ENCODE assay signal across 8 cellular contexts in genomic region chr1:248622491-248623106, GRCh38. TPM values are rescaled to one million over a fixed set of nuclear protein-coding genes. Genes with fewer than 3 reads are reported as not detected.
DNase-seq lines count a peak whose midpoint lies in the region; ATAC-seq, FAIRE-seq and TF ChIP-seq lines count a peak whose summit lies in the region.

No MANE protein-coding gene starts in this region.

- in situ Hi-C loops in astrocyte of the cerebellum (cut with HindIII; ENCODE audit: low sequenced_read_pairs): no loop called here

- H3K27me3 Mint-ChIP-seq in memory B cell: no peaks in the 10 kb centered on the region

- H3K9me3 Mint-ChIP-seq in memory B cell: no peaks in the 10 kb centered on the region

- no peaks in the 10 kb centered on the region for H3K36me3 Mint-ChIP-seq in memory B cell

- ATAC-seq in HG02763 (IDR thresholded peaks at IDR 0.05; ENCODE audit: unreplicated experiment): peak; percentile 94
- ATAC-seq in memory B cell (ENCODE audit: low read depth): peak; percentile 88

- FAIRE-seq in GM12892 (lab: Jason Lieb, UNC): no peak

- no peak for TF ChIP-seq POLR2A in GM12892 (IDR thresholded peaks at IDR 0.05; ENCODE audit: low read depth, low read length)

- H3K4me3 ChIP-seq in GM12875 (ENCODE audit: low read depth, low read length) (no peak overlapping the region), astrocyte of the cerebellum (ENCODE audit: low read depth, low read length) (no peak overlapping the region)

- peak overlapping the region; percentile 83 for H3K27ac Mint-ChIP-seq in memory B cell

- TF ChIP-seq CTCF in GM12875 (IDR thresholded peaks at IDR 0.05; ENCODE audit: borderline replicate concordance, insufficient read depth, low read depth, low read length): peak; percentile 40; the same call in 1 of the 2 replicates
- TF ChIP-seq CTCF in astrocyte of the cerebellum (IDR thresholded peaks at IDR 0.05; ENCODE audit: low read depth, low read length, missing control alignments): peak; percentile 23

- H3K4me1 Mint-ChIP-seq in memory B cell: peaks cover 11% of the 10 kb centered on the region

- DNase-seq in AG20443 (ENCODE audit: low spot score): peak; percentile 50
- peak; percentile 47 for DNase-seq in NCI-H1436 treated with DMSO at 0.1 percent for 48 hours (lab: John Stamatoyannopoulos, UW)
- DNase-seq in astrocyte of the cerebellum (ENCODE audit: low read depth): no peak
- peak; percentile 25 to 46 for DNase-seq in memory B cell (ENCODE audit: low spot score in 2 of 2)
- no peak for DNase-seq in GM12892 (ENCODE audit: insufficient read length)
- DNase-seq in D341Med (ENCODE audit: low spot score): no peak

- H3K4me3 Mint-ChIP-seq in memory B cell: peak overlapping the region; percentile 52

RNA-seq across cellular contexts. Expression of gene OR2T11, which starts 12.3 kb away (rescaled TPM):
- polyA plus RNA-seq in GM12892 (2012; ENCODE audit: missing spikeins): 0.19 TPM

RNA-seq across cellular contexts. Expression of gene OR2T35, which starts 22.5 kb away (rescaled TPM):
- 0.23 TPM for polyA plus RNA-seq in GM12892 (2012; ENCODE audit: missing spikeins)

RNA-seq across cellular contexts. Expression of gene OR2T10, which starts 25.1 kb away (rescaled TPM):
- polyA plus RNA-seq in GM12892 (2012; ENCODE audit: missing spikeins): 0.23 TPM

RNA-seq across cellular contexts. Expression of gene OR2T27, which starts 32.7 kb away (rescaled TPM):
- not detected for polyA plus RNA-seq in GM12892 (2012; ENCODE audit: missing spikeins)

RNA-seq across cellular contexts. Expression of gene OR2T34, which starts 48.0 kb away (rescaled TPM):
- polyA plus RNA-seq in GM12892 (2012; ENCODE audit: missing spikeins): not detected

Comparison
In these comparisons a context has a peak if more than half of its experiments do, and no peak if none do; other contexts are left out.
1. DNase-seq: peak in AG20443 (single experiment), NCI-H1436 treated with DMSO at 0.1 percent for 48 hours (single experiment) and memory B cell (2 of 2); none in astrocyte of the cerebellum (single experiment), GM12892 (single experiment) and D341Med (single experiment).